8 cellular contexts compared by ENCODE assay signal in the genomic region with DNA sequence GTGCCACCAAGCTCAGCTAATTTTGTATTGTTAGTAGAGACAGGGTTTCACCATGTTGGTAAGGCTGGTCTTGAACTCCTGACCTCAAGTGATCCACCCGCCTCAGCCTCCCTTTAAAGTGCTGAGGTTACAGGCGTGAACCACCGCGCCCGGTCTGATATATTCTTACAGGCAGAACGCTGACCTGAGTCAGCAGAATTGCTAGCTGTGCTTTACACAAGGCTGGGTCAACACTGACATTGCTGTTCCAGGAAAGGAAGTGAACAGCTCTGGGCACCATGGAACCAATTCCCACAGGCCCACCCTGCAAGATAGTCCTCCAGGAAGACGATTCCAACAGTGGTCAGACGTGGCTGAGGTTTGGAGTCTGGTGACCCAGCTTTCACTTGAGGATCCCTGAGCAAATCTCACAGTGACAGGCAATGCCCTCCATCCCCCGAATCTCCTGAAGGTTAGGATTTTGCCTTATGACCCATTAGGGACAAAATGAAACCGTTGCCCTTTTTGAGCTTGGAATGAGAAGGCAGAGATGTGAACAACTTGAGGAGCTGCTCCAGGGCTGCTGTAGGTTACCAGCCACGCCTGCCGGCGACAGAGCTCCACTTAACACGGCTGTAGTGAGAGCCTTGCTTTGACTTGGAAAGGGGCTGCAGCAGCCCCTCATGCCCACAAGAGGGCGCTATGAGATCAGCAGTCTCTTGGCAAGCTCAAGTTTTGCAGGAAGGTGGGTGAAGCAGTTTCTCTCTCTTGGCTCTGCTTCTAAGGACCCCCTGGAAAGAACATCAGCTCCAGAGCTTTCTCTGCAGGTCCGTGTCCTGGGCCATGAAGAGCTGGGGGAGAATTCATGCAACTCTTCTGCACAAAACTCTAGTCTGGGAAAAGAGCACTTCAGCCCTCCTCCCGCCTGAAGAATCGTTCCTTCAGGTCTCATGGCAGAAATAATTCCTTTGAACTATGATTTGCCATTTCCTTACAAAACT.
A peak's percentile ranks its signal among the peaks of the same experiment; 100 is the strongest.
DNase-seq lines count a peak whose midpoint lies in the region; ATAC-seq and TF ChIP-seq lines count a peak whose summit lies in the region.

No MANE protein-coding gene starts in this region.

- H3K4me3 ChIP-seq in kidney epithelial cell (ENCODE audit: low read depth, low read length) = no peak overlapping the region

- no peaks in the 10 kb centered on the region for H3K36me3 Mint-ChIP-seq in central memory CD8-positive, alpha-beta T cell (ENCODE audit: insufficient read depth)

- ATAC-seq in HG03103 (IDR thresholded peaks at IDR 0.05; ENCODE audit: low read depth, unreplicated experiment) = peak; percentile 51
- peak; percentile 64 for ATAC-seq in central memory CD8-positive, alpha-beta T cell (replicated peaks; ENCODE audit: extremely low read depth, poor library complexity, severe bottlenecking)
- no peak for ATAC-seq in GM18517 (IDR thresholded peaks at IDR 0.05; ENCODE audit: unreplicated experiment)

- no peaks in the 10 kb centered on the region for H3K27me3 ChIP-seq in kidney epithelial cell (ENCODE audit: control insufficient read depth, insufficient read depth, low read length)

- H3K36me3 ChIP-seq in kidney epithelial cell (ENCODE audit: control insufficient read depth, insufficient read depth, low read length) = peaks cover 5% of the 10 kb centered on the region

- no peaks in the 10 kb centered on the region for H3K4me1 Mint-ChIP-seq in central memory CD8-positive, alpha-beta T cell

- no peaks in the 10 kb centered on the region for H3K9me3 Mint-ChIP-seq in central memory CD8-positive, alpha-beta T cell

- H3K4me3 Mint-ChIP-seq in central memory CD8-positive, alpha-beta T cell = no peak overlapping the region

- peak; percentile 96 for TF ChIP-seq CTCF in kidney epithelial cell (IDR thresholded peaks at IDR 0.05; ENCODE audit: insufficient read depth, low read length, poor library complexity, severe bottlenecking)

- DNase-seq in ELF-1 (ENCODE audit: low read depth, low spot score) = peak; percentile 95
- peak; percentile 88 for DNase-seq in NCI-H2227 treated with DMSO at 0.1 percent for 48 hours (lab: John Stamatoyannopoulos, UW)
- peak; percentile 2 to 24 (median 12) for DNase-seq in activated CD4-positive, CD25-positive, alpha-beta regulatory T cell (lab: John Stamatoyannopoulos, UW)
- peak; percentile 31 to 45 for DNase-seq in central memory CD8-positive, alpha-beta T cell (ENCODE audit: low spot score in 2 of 2)
- DNase-seq in kidney epithelial cell (ENCODE audit: low read depth) = no peak
- peak; percentile 45 to 64 for DNase-seq in stimulated activated CD4-positive, alpha-beta T cell treated with anti-CD3 and anti-CD28 coated beads, Interleukin-15, amount 100 ng/mL, for 48 hours (ENCODE audit: low read depth in 2 of 2)

- H3K27ac Mint-ChIP-seq in central memory CD8-positive, alpha-beta T cell (ENCODE audit: low read depth) = no peak overlapping the region

- H3K27me3 Mint-ChIP-seq in central memory CD8-positive, alpha-beta T cell = peaks cover 57% of the 10 kb centered on the region
